In the genomic region with DNA sequence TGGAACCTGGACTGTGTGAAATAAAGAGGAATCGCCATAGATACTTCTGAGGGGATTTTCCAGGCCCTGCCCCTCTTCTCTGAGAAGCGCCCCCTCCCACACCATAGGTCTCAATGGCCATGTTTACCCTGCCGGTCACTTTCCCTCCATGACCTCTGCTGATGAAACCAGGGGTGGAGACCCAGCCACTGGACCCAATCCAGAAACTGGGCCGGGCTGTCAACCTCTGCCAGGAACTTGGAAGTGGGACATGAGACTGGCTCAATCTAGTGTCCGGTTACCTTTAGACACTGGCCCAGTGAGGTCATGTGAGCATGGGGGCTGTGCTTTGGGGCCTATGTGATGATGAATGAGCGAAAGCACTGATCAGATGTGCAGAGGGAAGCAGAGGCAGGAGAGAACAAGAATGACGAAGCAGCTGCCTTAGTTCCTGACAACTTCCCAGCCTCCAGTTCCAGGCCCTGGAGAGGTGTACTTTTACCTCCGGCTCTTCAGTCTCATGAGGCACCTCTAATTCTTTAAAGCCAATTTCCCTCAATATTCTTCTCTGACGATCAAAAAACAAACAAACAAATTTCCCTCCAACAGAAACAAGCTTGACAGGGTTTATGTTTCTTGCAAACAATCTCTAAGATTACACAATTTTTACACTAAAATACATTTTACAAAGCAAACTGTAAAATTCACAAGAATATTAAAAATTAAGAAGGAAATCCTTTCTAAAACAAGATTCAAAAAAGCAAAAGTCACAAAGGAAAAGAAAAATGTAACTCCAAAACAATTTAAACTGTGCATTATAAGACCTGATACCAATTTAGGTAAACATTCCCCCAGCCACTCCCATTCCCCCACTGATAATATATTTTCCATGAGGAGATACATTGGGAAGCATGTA, we compare ENCODE assay signal across 9 cellular contexts. TPM values are rescaled to one million over a fixed set of nuclear protein-coding genes. Genes with fewer than 3 reads are reported as not detected.
DNase-seq lines count a peak whose midpoint lies in the region; ATAC-seq lines count a peak whose summit lies in the region.
"Had no signal": no experiment of that assay in that cellular context is flagged by ENCODE, and none has a peak within 500 bp of the region (broad histone marks: within the 10 kb centered on the region; RNA-seq: fewer than 3 reads in every experiment).

No MANE protein-coding gene starts in this region.

- no peaks in the 10 kb centered on the region for H3K27me3 ChIP-seq in adipocyte (replicated peaks; ENCODE audit: control insufficient read depth, insufficient read depth, low read length)

- DNase-seq in ELF-1 (ENCODE audit: low read depth, low spot score), result peak; percentile 14
- DNase-seq in adipocyte (ENCODE audit: low read depth), result peak; percentile 77
- DNase-seq in left ventricle myocardium superior, result peak; percentile 87
- peak; percentile 91 for DNase-seq in renal cortical epithelial cell (ENCODE audit: low read depth)
- DNase-seq in activated CD4-positive, CD25-positive, alpha-beta regulatory T cell treated with anti-CD3 and anti-CD28 coated beads, Interleukin-2, amount 50 U/mL, for 72 hours, result no peak
- DNase-seq: H7 had no signal

- H3K4me3 ChIP-seq in adipocyte (ENCODE audit: low read length), result peak overlapping the region; percentile 67

- H3K36me3 ChIP-seq in adipocyte (ENCODE audit: control insufficient read depth, insufficient read depth, low read length, severe bottlenecking), result no peaks in the 10 kb centered on the region

- H3K4me1 ChIP-seq in adipocyte (ENCODE audit: control insufficient read depth, insufficient read depth, low read length), result peaks cover 69% of the 10 kb centered on the region

- H3K9ac ChIP-seq in adipocyte (ENCODE audit: low read length), result peak overlapping the region; percentile 82

- no peaks in the 10 kb centered on the region for H3K9me3 ChIP-seq in adipocyte (ENCODE audit: control insufficient read depth, low read length)

- intact Hi-C loops in left ventricle myocardium superior (cut with micrococcal nuclease), result no loop called here

- peak; percentile 85 for ATAC-seq in left ventricle myocardium superior
- no peak for ATAC-seq in HG02840 (IDR thresholded peaks at IDR 0.05; ENCODE audit: low FRiP score, unreplicated experiment)
- no peak for ATAC-seq in GM21825 (IDR thresholded peaks at IDR 0.05; ENCODE audit: unreplicated experiment)
- ATAC-seq in GM19467 (IDR thresholded peaks at IDR 0.05; ENCODE audit: unreplicated experiment), result no peak

RNA-seq across cellular contexts. Expression of a gene that starts 4.8 kb away (rescaled TPM):
- total RNA-seq in left ventricle myocardium superior, result 47.3 TPM
- 14.4 and 41.3 TPM in 2 replicates for total RNA-seq in renal cortical epithelial cell

RNA-seq across cellular contexts. Expression of a gene that starts 51.9 kb away (rescaled TPM):
- total RNA-seq in left ventricle myocardium superior, result 0.35 TPM
- 0.15 and 0.69 TPM in 2 replicates for total RNA-seq in renal cortical epithelial cell

RNA-seq across cellular contexts. Expression of a gene that starts 54.6 kb away (rescaled TPM):
- total RNA-seq in left ventricle myocardium superior (81.0 TPM), renal cortical epithelial cell (4.2 and 9.6 TPM in 2 replicates)
